In genomic region chr12:132614861-132615578, GRCh38 we compare ENCODE assay signal across 8 cellular contexts. TPM values are rescaled to one million over a fixed set of nuclear protein-coding genes. Genes with fewer than 3 reads are reported as not detected.
DNase-seq lines count a peak whose midpoint lies in the region; FAIRE-seq and TF ChIP-seq lines count a peak whose summit lies in the region.
"Had no signal": no experiment of that assay in that cellular context is flagged by ENCODE, and none has a peak within 500 bp of the region (broad histone marks: within the 10 kb centered on the region; RNA-seq: fewer than 3 reads in every experiment).

No MANE protein-coding gene starts in this region.

- 15% methylated on average over 13 of the region's 18 CpGs for WGBS in suprapubic skin

- peaks cover 3% of the 10 kb centered on the region for H3K4me1 ChIP-seq in Loucy (ENCODE audit: insufficient read depth, low read length, poor library complexity, severe bottlenecking)
- H3K4me1 ChIP-seq in suprapubic skin: peaks cover 20% of the 10 kb centered on the region

- H4K20me1 ChIP-seq in Loucy (ENCODE audit: insufficient read depth, low read length, poor library complexity, severe bottlenecking): no peaks in the 10 kb centered on the region

- peaks cover 2% of the 10 kb centered on the region for H3K36me3 Mint-ChIP-seq in activated T-helper 1 cell treated with anti-CD3 and anti-CD28 coated beads, Interleukin-12 subunit alpha, Interleukin-12 subunit beta, Interleukin-2, Interleukin-4 antibody, amounts not matched to agents 30 ng/mL and 10 ng/mL and 1 ng/mL, durations not matched to agents 14 hours and 24 hours and 36 hours (ENCODE audit: low read depth)

- peak overlapping the region; percentile 70 for H2AFZ ChIP-seq in Loucy (ENCODE audit: low read length)

- peaks cover 8% of the 10 kb centered on the region for H3K4me1 Mint-ChIP-seq in activated T-helper 1 cell treated with anti-CD3 and anti-CD28 coated beads, Interleukin-12 subunit alpha, Interleukin-12 subunit beta, Interleukin-2, Interleukin-4 antibody, amounts not matched to agents 30 ng/mL and 10 ng/mL and 1 ng/mL, durations not matched to agents 14 hours and 24 hours and 36 hours (ENCODE audit: low read depth)

- peaks cover 17% of the 10 kb centered on the region for H3K9me3 Mint-ChIP-seq in activated T-helper 1 cell treated with anti-CD3 and anti-CD28 coated beads, Interleukin-12 subunit alpha, Interleukin-12 subunit beta, Interleukin-2, Interleukin-4 antibody, amounts not matched to agents 30 ng/mL and 10 ng/mL and 1 ng/mL, durations not matched to agents 14 hours and 24 hours and 36 hours

- no peaks in the 10 kb centered on the region for H3F3A ChIP-seq in Loucy (ENCODE audit: low read depth)

- H3K27ac ChIP-seq in suprapubic skin: no peak overlapping the region

- H3K9me3 ChIP-seq in Loucy (ENCODE audit: insufficient read depth, low read depth, low read length) (peaks cover 15% of the 10 kb centered on the region; the same call in 1 of the 2 replicates), suprapubic skin (no peaks in the 10 kb centered on the region)

- TF ChIP-seq CTCF in Loucy (conservative IDR thresholded peaks at IDR 0.05; ENCODE audit: low read length) (peak; percentile 96), fibroblast of villous mesenchyme (IDR thresholded peaks at IDR 0.05; ENCODE audit: insufficient read depth, low read depth, low read length) (peak; percentile 88), suprapubic skin (IDR thresholded peaks at IDR 0.05) (peak; percentile 65 to 82)

- FAIRE-seq in GM12892 (lab: Jason Lieb, UNC): peak; percentile 51

- no peak overlapping the region for H3K9ac ChIP-seq in Loucy (ENCODE audit: low read depth, low read length, poor library complexity, severe bottlenecking)

- no peak overlapping the region for H3K4me2 ChIP-seq in Loucy (ENCODE audit: low read depth, low read length, poor library complexity, severe bottlenecking)

- H3K27me3 ChIP-seq in Loucy (ENCODE audit: insufficient read depth, low read length, poor library complexity, severe bottlenecking) (no peaks in the 10 kb centered on the region), suprapubic skin (peaks cover 63% of the 10 kb centered on the region)

- no peaks in the 10 kb centered on the region for H3K79me2 ChIP-seq in Loucy (ENCODE audit: insufficient read depth, low read length)

- DNase-seq in GM12892 (ENCODE audit: insufficient read length) (peak; percentile 70), RPMI8226 (peak; percentile 78), fibroblast of villous mesenchyme (ENCODE audit: low read depth) (peak; percentile 85), non-pigmented ciliary epithelial cell (ENCODE audit: low read depth) (peak; percentile 45), suprapubic skin (ENCODE audit: low spot score in 2 of 2) (peak; percentile 83 to 93)
- DNase-seq in activated T-helper 1 cell treated with anti-CD3 and anti-CD28 coated beads, Interleukin-12 subunit alpha, Interleukin-12 subunit beta, Interleukin-2, Interleukin-4 antibody, amounts not matched to agents 30 ng/mL and 10 ng/mL and 1 ng/mL, durations not matched to agents 14 hours and 24 hours and 36 hours (ENCODE audit: low spot score): peak; percentile 66

- H3K9me2 ChIP-seq in Loucy (replicated peaks; ENCODE audit: low read depth, low read length): no peaks in the 10 kb centered on the region

- H3K4me3 Mint-ChIP-seq in activated T-helper 1 cell treated with anti-CD3 and anti-CD28 coated beads, Interleukin-12 subunit alpha, Interleukin-12 subunit beta, Interleukin-2, Interleukin-4 antibody, amounts not matched to agents 30 ng/mL and 10 ng/mL and 1 ng/mL, durations not matched to agents 14 hours and 24 hours and 36 hours: no peak overlapping the region

- intact Hi-C loops in activated T-helper 1 cell treated with anti-CD3 and anti-CD28 coated beads, Interleukin-12 subunit alpha, Interleukin-12 subunit beta, Interleukin-2, Interleukin-4 antibody, amounts not matched to agents 30 ng/mL and 10 ng/mL and 1 ng/mL, durations not matched to agents 14 hours and 24 hours and 36 hours (cut with micrococcal nuclease): loop anchor here (1.0 to 2.0 kb wide), 4 partner anchors 14 to 460 kb away; partner anchors contain the start of gene FBRSL1

- TF ChIP-seq EP300 in suprapubic skin (IDR thresholded peaks at IDR 0.05): no peak

- TF ChIP-seq POLR2A in GM12892 (IDR thresholded peaks at IDR 0.05; ENCODE audit: low read depth, low read length) (no peak), suprapubic skin (IDR thresholded peaks at IDR 0.05) (no peak)

- H3K36me3 ChIP-seq in Loucy (ENCODE audit: insufficient read depth, low read length) (no peaks in the 10 kb centered on the region), suprapubic skin (no peaks in the 10 kb centered on the region)

- H3K27me3 Mint-ChIP-seq in activated T-helper 1 cell treated with anti-CD3 and anti-CD28 coated beads, Interleukin-12 subunit alpha, Interleukin-12 subunit beta, Interleukin-2, Interleukin-4 antibody, amounts not matched to agents 30 ng/mL and 10 ng/mL and 1 ng/mL, durations not matched to agents 14 hours and 24 hours and 36 hours (ENCODE audit: insufficient read depth): peaks cover 34% of the 10 kb centered on the region

- H3K27ac Mint-ChIP-seq in activated T-helper 1 cell treated with anti-CD3 and anti-CD28 coated beads, Interleukin-12 subunit alpha, Interleukin-12 subunit beta, Interleukin-2, Interleukin-4 antibody, amounts not matched to agents 30 ng/mL and 10 ng/mL and 1 ng/mL, durations not matched to agents 14 hours and 24 hours and 36 hours: no peak overlapping the region

- H3K4me3 ChIP-seq in Loucy (ENCODE audit: low read length, poor library complexity, severe bottlenecking) (no peak overlapping the region), fibroblast of villous mesenchyme (ENCODE audit: low read depth, low read length) (no peak overlapping the region), suprapubic skin (no peak overlapping the region)

RNA-seq across cellular contexts. Expression of gene P2RX2, which starts 3.6 kb away (rescaled TPM):
- polyA plus RNA-seq in GM12892 (2012; ENCODE audit: missing spikeins): not detected
- not detected in 2 replicates for total RNA-seq in activated T-helper 1 cell treated with anti-CD3 and anti-CD28 coated beads, Interleukin-12 subunit alpha, Interleukin-12 subunit beta, Interleukin-2, Interleukin-4 antibody, amounts not matched to agents 30 ng/mL and 10 ng/mL and 1 ng/mL, durations not matched to agents 14 hours and 24 hours and 36 hours
- total RNA-seq in fibroblast of villous mesenchyme: not detected in 2 replicates
- total RNA-seq in suprapubic skin: not detected
- total RNA-seq: skeletal muscle tissue had no signal

RNA-seq across cellular contexts. Expression of gene LRCOL1, which starts 4.6 kb away (rescaled TPM):
- not detected for polyA plus RNA-seq in GM12892 (2012; ENCODE audit: missing spikeins)
- not detected in 2 replicates for total RNA-seq in activated T-helper 1 cell treated with anti-CD3 and anti-CD28 coated beads, Interleukin-12 subunit alpha, Interleukin-12 subunit beta, Interleukin-2, Interleukin-4 antibody, amounts not matched to agents 30 ng/mL and 10 ng/mL and 1 ng/mL, durations not matched to agents 14 hours and 24 hours and 36 hours
- total RNA-seq in fibroblast of villous mesenchyme (0.32 TPM in 1 of 2 replicates, not detected in the other), suprapubic skin (not detected)
